9 cellular contexts compared by ENCODE assay signal in genomic region chr13:66994498-66995365, GRCh38.
DNase-seq lines count a peak whose midpoint lies in the region; ATAC-seq and TF ChIP-seq lines count a peak whose summit lies in the region.
"Had no signal": no experiment of that assay in that cellular context is flagged by ENCODE, and none has a peak within 500 bp of the region (broad histone marks: within the 10 kb centered on the region; RNA-seq: fewer than 3 reads in every experiment).

No MANE protein-coding gene starts in this region.

- no peaks in the 10 kb centered on the region for H3K9me3 Mint-ChIP-seq in CD4-positive, alpha-beta T cell

- H3K4me1 ChIP-seq in skeletal muscle tissue (ENCODE audit: control insufficient read depth in 3 of 3, insufficient read depth in 3 of 3, low read length in 3 of 3) = no peaks in the 10 kb centered on the region

- peaks cover 8% of the 10 kb centered on the region for H3K4me1 Mint-ChIP-seq in CD4-positive, alpha-beta T cell (ENCODE audit: low read depth)

- no peak for DNase-seq in activated effector memory CD4-positive, alpha-beta T cell treated with Interleukin-2 at 50 U/mL for 16 hours
- DNase-seq in activated CD4-positive, CD25-positive, alpha-beta regulatory T cell treated with anti-CD3 and anti-CD28 coated beads, Interleukin-2, amount 50 U/mL, for 72 hours = no peak
- DNase-seq in CD4-positive, alpha-beta T cell = no peak
- no peak for DNase-seq in NCI-H2029 treated with DMSO at 0.1 percent for 48 hours (lab: John Stamatoyannopoulos, UW)
- DNase-seq: effector CD4-positive, alpha-beta T cell had no signal

- H3K9ac ChIP-seq in skeletal muscle tissue (ENCODE audit: low read depth in 1 of 3, low read length in 3 of 3) = peak overlapping the region in 1 of 3 donors; percentile 22

- no peaks in the 10 kb centered on the region for H3K27me3 ChIP-seq in skeletal muscle tissue (ENCODE audit: control insufficient read depth in 3 of 3, insufficient read depth in 3 of 3, low read length in 3 of 3)
- no peaks in the 10 kb centered on the region for H3K27me3 ChIP-seq in CD4-positive, alpha-beta T cell (ENCODE audit: control insufficient read depth, insufficient read depth, low read length)

- no peak overlapping the region for H3K4me3 Mint-ChIP-seq in CD4-positive, alpha-beta T cell

- intact Hi-C loops in CD4-positive, alpha-beta T cell (cut with DNase I, micrococcal nuclease) = no loop called here

- no peak overlapping the region for H3K27ac Mint-ChIP-seq in CD4-positive, alpha-beta T cell

- POLR2A ChIA-PET in CD4-positive, alpha-beta T cell (lab: Charles Lee) = no interaction called here

- no peaks in the 10 kb centered on the region for H3K36me3 ChIP-seq in skeletal muscle tissue (ENCODE audit: control insufficient read depth in 3 of 3, insufficient read depth in 3 of 3, low read length in 3 of 3)

- no peaks in the 10 kb centered on the region for H3K36me3 Mint-ChIP-seq in CD4-positive, alpha-beta T cell (ENCODE audit: low read depth)

- H3K27me3 Mint-ChIP-seq in CD4-positive, alpha-beta T cell = no peaks in the 10 kb centered on the region

- H3K27ac ChIP-seq in cingulate gyrus (ENCODE audit: low read depth, low read length) (peak overlapping the region; percentile 35), skeletal muscle tissue (ENCODE audit: low read depth, low read length) (no peak overlapping the region)
- H3K27ac ChIP-seq in CD4-positive, alpha-beta T cell (ENCODE audit: low read depth, low read length) = no peak overlapping the region

- CTCF ChIA-PET in CD4-positive, alpha-beta T cell (lab: Charles Lee) = no interaction called here

- TF ChIP-seq CTCF in CD4-positive, alpha-beta T cell (IDR thresholded peaks at IDR 0.05) = no peak

- peak; percentile 51 for ATAC-seq in GM19395 (IDR thresholded peaks at IDR 0.05; ENCODE audit: unreplicated experiment)
- ATAC-seq in HG03103 (IDR thresholded peaks at IDR 0.05; ENCODE audit: low read depth, unreplicated experiment) = peak; percentile 37
- no peak for ATAC-seq in CD4-positive, alpha-beta T cell (ENCODE audit: poor library complexity)

- H3K9me3 ChIP-seq in skeletal muscle tissue (ENCODE audit: control insufficient read depth in 3 of 3, low read length in 3 of 3) = no peaks in the 10 kb centered on the region
- H3K9me3 ChIP-seq in CD4-positive, alpha-beta T cell (ENCODE audit: control insufficient read depth, low read length) = no peaks in the 10 kb centered on the region

- peak overlapping the region; percentile 34 to 59 (median 52) for H3K4me3 ChIP-seq in skeletal muscle tissue (ENCODE audit: low read length in 3 of 3)
